In the genomic region with DNA sequence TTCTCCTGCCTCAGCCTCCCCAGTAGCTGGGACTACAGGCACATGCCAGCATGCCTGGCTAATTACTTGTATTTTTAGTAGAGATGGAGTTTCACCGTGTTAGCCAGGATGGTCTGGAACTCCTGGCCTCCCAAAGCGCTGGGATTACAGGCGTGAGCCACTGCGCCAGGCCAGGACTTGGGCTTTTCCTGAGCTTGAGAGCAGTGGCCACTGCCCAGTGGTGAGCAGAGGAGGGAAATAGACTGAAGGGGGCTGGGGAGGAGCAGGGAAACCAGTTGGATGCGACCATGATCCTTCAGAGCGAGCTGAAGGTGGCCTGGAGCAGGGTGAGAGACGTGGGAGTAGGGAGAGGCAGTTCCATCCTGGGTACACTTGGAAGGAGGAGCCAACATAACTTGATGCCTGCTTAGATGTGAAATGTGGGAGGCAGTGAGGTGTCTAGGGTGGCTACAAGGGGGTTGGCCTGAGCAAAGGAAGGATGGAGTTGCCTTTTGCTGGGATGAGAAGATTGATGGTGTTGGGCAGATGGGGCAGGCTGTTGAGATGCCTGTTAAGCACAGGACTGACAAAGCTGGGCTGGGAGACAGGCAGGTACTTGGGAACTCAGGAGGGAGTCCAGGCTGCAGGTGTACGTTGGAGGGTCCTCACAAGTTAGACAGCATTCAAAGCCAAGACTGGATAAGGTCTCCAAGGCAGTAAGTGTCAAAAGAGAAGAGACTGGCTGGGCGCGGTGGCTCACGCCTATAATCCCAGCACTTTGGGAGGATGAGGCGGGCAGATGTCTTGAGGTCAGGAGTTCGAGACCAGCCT, we compare ENCODE assay signal across 23 cellular contexts. TPM values are rescaled to one million over a fixed set of nuclear protein-coding genes. Genes with fewer than 3 reads are reported as not detected.
DNase-seq lines count a peak whose midpoint lies in the region; ATAC-seq and TF ChIP-seq lines count a peak whose summit lies in the region.
"Had no signal": no experiment of that assay in that cellular context is flagged by ENCODE, and none has a peak within 500 bp of the region (broad histone marks: within the 10 kb centered on the region; RNA-seq: fewer than 3 reads in every experiment).

No MANE protein-coding gene starts in this region.

- H3K4me3 ChIP-seq in tibial nerve, result no peak overlapping the region
- H3K4me3 ChIP-seq: GM23338, SJSA1 had no signal

- H3K27ac Mint-ChIP-seq in activated CD4-positive, alpha-beta memory T cell treated with anti-CD3 and anti-CD28 coated beads, Interleukin-2, amount 10 ng/mL, durations not matched to agents 7 days and 5 days, result no peak overlapping the region
- H3K27ac Mint-ChIP-seq in activated CD4-positive, alpha-beta memory T cell treated with anti-CD3 and anti-CD28 coated beads for 36 hours, result no peak overlapping the region
- no peak overlapping the region for H3K27ac Mint-ChIP-seq in type B pancreatic cell
- H3K27ac Mint-ChIP-seq: CD8-positive, alpha-beta T cell; GM23338 had no signal

- peaks cover 8% of the 10 kb centered on the region for H3K27me3 Mint-ChIP-seq in activated CD4-positive, alpha-beta memory T cell treated with anti-CD3 and anti-CD28 coated beads, Interleukin-2, amount 10 ng/mL, durations not matched to agents 7 days and 5 days
- H3K27me3 Mint-ChIP-seq in activated CD4-positive, alpha-beta memory T cell treated with anti-CD3 and anti-CD28 coated beads for 36 hours, result peaks cover 5% of the 10 kb centered on the region
- H3K27me3 Mint-ChIP-seq in type B pancreatic cell, result peaks cover 6% of the 10 kb centered on the region

- TF ChIP-seq CTCF in type B pancreatic cell (conservative IDR thresholded peaks at IDR 0.05) (no peak), tibial nerve (IDR thresholded peaks at IDR 0.05) (no peak)

- H3K4me1 Mint-ChIP-seq in activated CD4-positive, alpha-beta memory T cell treated with anti-CD3 and anti-CD28 coated beads, Interleukin-2, amount 10 ng/mL, durations not matched to agents 7 days and 5 days, result peaks cover 10% of the 10 kb centered on the region
- no peaks in the 10 kb centered on the region for H3K4me1 Mint-ChIP-seq in activated CD4-positive, alpha-beta memory T cell treated with anti-CD3 and anti-CD28 coated beads for 36 hours (ENCODE audit: low read depth)
- H3K4me1 Mint-ChIP-seq in type B pancreatic cell (ENCODE audit: unreplicated experiment), result no peaks in the 10 kb centered on the region
- H3K4me1 Mint-ChIP-seq: GM23338 had no signal

- POLR2A ChIA-PET in activated CD4-positive, alpha-beta memory T cell treated with anti-CD3 and anti-CD28 coated beads, Interleukin-2, amount 10 ng/mL, durations not matched to agents 7 days and 5 days (lab: Charles Lee), result no interaction called here
- POLR2A ChIA-PET in activated CD4-positive, alpha-beta memory T cell treated with anti-CD3 and anti-CD28 coated beads for 36 hours (lab: Charles Lee), result no interaction called here

- no peak for TF ChIP-seq POLR2A in tibial nerve (IDR thresholded peaks at IDR 0.05)

- H3K9me3 Mint-ChIP-seq in activated CD4-positive, alpha-beta memory T cell treated with anti-CD3 and anti-CD28 coated beads, Interleukin-2, amount 10 ng/mL, durations not matched to agents 7 days and 5 days, result no peaks in the 10 kb centered on the region
- H3K9me3 Mint-ChIP-seq in activated CD4-positive, alpha-beta memory T cell treated with anti-CD3 and anti-CD28 coated beads for 36 hours, result no peaks in the 10 kb centered on the region
- H3K9me3 Mint-ChIP-seq in type B pancreatic cell, result no peaks in the 10 kb centered on the region
- H3K9me3 Mint-ChIP-seq: CD8-positive, alpha-beta T cell; GM23338 had no signal

- H3K36me3 Mint-ChIP-seq in activated CD4-positive, alpha-beta memory T cell treated with anti-CD3 and anti-CD28 coated beads, Interleukin-2, amount 10 ng/mL, durations not matched to agents 7 days and 5 days (ENCODE audit: low read depth), result no peaks in the 10 kb centered on the region
- no peaks in the 10 kb centered on the region for H3K36me3 Mint-ChIP-seq in activated CD4-positive, alpha-beta memory T cell treated with anti-CD3 and anti-CD28 coated beads for 36 hours
- no peaks in the 10 kb centered on the region for H3K36me3 Mint-ChIP-seq in type B pancreatic cell
- H3K36me3 Mint-ChIP-seq: CD8-positive, alpha-beta T cell had no signal

- CTCF ChIA-PET in activated CD4-positive, alpha-beta memory T cell treated with anti-CD3 and anti-CD28 coated beads, Interleukin-2, amount 10 ng/mL, durations not matched to agents 7 days and 5 days (lab: Charles Lee), result interaction anchor here (2.1 kb wide), 1 partner anchor 50 kb away, joined by 7 read pairs; no protein-coding TSS in a partner anchor
- CTCF ChIA-PET in activated CD4-positive, alpha-beta memory T cell treated with anti-CD3 and anti-CD28 coated beads for 36 hours (lab: Charles Lee), result no interaction called here

- H3K27me3 ChIP-seq in tibial nerve, result no peaks in the 10 kb centered on the region
- H3K27me3 ChIP-seq: SJSA1 had no signal

- peaks cover 0 to 1% (median 0%) of the 10 kb centered on the region in 4 donors for H3K9me3 ChIP-seq in tibial nerve
- H3K9me3 ChIP-seq: SJSA1 had no signal

- ATAC-seq in left lobe of liver (no peak), HG03442 (IDR thresholded peaks at IDR 0.05; ENCODE audit: unreplicated experiment) (no peak)
- ATAC-seq: CD8-positive, alpha-beta T cell; GM23338; HCT116; Right ventricle myocardium inferior had no signal

- H3K27ac ChIP-seq in tibial nerve, result no peak overlapping the region
- H3K27ac ChIP-seq: 22Rv1, SJSA1 had no signal

- intact Hi-C loops in activated CD4-positive, alpha-beta memory T cell treated with anti-CD3 and anti-CD28 coated beads for 36 hours (cut with micrococcal nuclease), result no loop called here

- no peak overlapping the region for H3K4me3 Mint-ChIP-seq in activated CD4-positive, alpha-beta memory T cell treated with anti-CD3 and anti-CD28 coated beads, Interleukin-2, amount 10 ng/mL, durations not matched to agents 7 days and 5 days
- no peak overlapping the region for H3K4me3 Mint-ChIP-seq in activated CD4-positive, alpha-beta memory T cell treated with anti-CD3 and anti-CD28 coated beads for 36 hours
- no peak overlapping the region for H3K4me3 Mint-ChIP-seq in type B pancreatic cell
- H3K4me3 Mint-ChIP-seq: CD8-positive, alpha-beta T cell; GM23338 had no signal

- TF ChIP-seq EP300 in tibial nerve (IDR thresholded peaks at IDR 0.05), result no peak

- WGBS in tibial nerve, 2 donors, result 84 to 88% methylated on average over 13 of the region's 13 CpGs

- H3K4me1 ChIP-seq in tibial nerve, result no peaks in the 10 kb centered on the region
- H3K4me1 ChIP-seq: SJSA1 had no signal

- DNase-seq in activated CD4-positive, alpha-beta memory T cell treated with anti-CD3 and anti-CD28 coated beads, Interleukin-2, amount 10 ng/mL, durations not matched to agents 7 days and 5 days, result peak; percentile 10
- no peak for DNase-seq in activated CD4-positive, alpha-beta memory T cell treated with anti-CD3 and anti-CD28 coated beads for 36 hours
- peak; percentile 29 for DNase-seq in activated CD8-positive, alpha-beta memory T cell treated with anti-CD3 and anti-CD28 coated beads, Interleukin-2, amount 50 U/mL, for 48 hours
- DNase-seq in left lobe of liver (ENCODE audit: low spot score) (peak; percentile 29), type B pancreatic cell (ENCODE audit: extremely low spot score, unreplicated experiment) (peak; percentile 49), DMS153 (lab: John Stamatoyannopoulos, UW) (no peak), tibial nerve (ENCODE audit: low spot score in 2 of 2) (no peak)
- DNase-seq: AML-193, C1 segment of cervical spinal cord, Karpas-422, NCI-H1694, NCI-H2081, NCI-H2171 treated with DMSO at 0.1 percent for 48 hours, NCI-H446, NCI-H526, OCI-M1 had no signal

- H3K36me3 ChIP-seq in tibial nerve, result no peaks in the 10 kb centered on the region
- H3K36me3 ChIP-seq: SJSA1 had no signal

RNA-seq across cellular contexts. Expression of a gene that starts 31.8 kb away (rescaled TPM):
- total RNA-seq in activated CD4-positive, alpha-beta memory T cell treated with anti-CD3 and anti-CD28 coated beads, Interleukin-2, amount 10 ng/mL, durations not matched to agents 7 days and 5 days, result 10 to 100 TPM; 10.9 to 11.6 TPM
- total RNA-seq in activated CD4-positive, alpha-beta memory T cell treated with anti-CD3 and anti-CD28 coated beads for 36 hours, result 10 to 100 TPM; 10.2 to 11.8 TPM
- total RNA-seq in left lobe of liver (17.0 TPM), type B pancreatic cell (ENCODE audit: low replicate concordance) (18.1 and 53.2 TPM in 2 replicates), tibial nerve (10 to 100 TPM in 3 of 4 donors, 1 to 10 TPM in 1; 6.7 to 51.0 (median 22.1) TPM)

Comparison
In these comparisons a context has a peak if more than half of its experiments do, and no peak if none do; other contexts are left out.
1. DNase-seq: peak in activated CD4-positive, alpha-beta memory T cell treated with anti-CD3 and anti-CD28 coated beads, Interleukin-2, amount 10 ng/mL, durations not matched to agents 7 days and 5 days (single experiment), activated CD8-positive, alpha-beta memory T cell treated with anti-CD3 and anti-CD28 coated beads, Interleukin-2, amount 50 U/mL, for 48 hours (single experiment), left lobe of liver (single experiment) and type B pancreatic cell (single experiment); none in activated CD4-positive, alpha-beta memory T cell treated with anti-CD3 and anti-CD28 coated beads for 36 hours (single experiment), DMS153 (single experiment) and tibial nerve (0 of 2).